In genomic region chr3:100068758-100069345, GRCh38 we compare ENCODE assay signal across 8 cellular contexts. TPM values are rescaled to one million over a fixed set of nuclear protein-coding genes. Genes with fewer than 3 reads are reported as not detected.
DNase-seq lines count a peak whose midpoint lies in the region; ATAC-seq and TF ChIP-seq lines count a peak whose summit lies in the region.

No MANE protein-coding gene starts in this region.

- H3K27ac ChIP-seq in ascending aorta (peak overlapping the region; percentile 87 to 92), hepatocyte (peak overlapping the region; percentile 5), skeletal muscle tissue (ENCODE audit: low read depth, low read length) (peak overlapping the region; percentile 59)

- peaks cover 46% of the 10 kb centered on the region for H3K4me1 Mint-ChIP-seq in T-helper 2 cell treated with Interferon-gamma antibody and Interleukin-4, amounts not matched to agents 5 μg/mL and 100 μg/mL, for 36 hours (ENCODE audit: low read depth)

- no peaks in the 10 kb centered on the region for H3K79me2 ChIP-seq in hepatocyte

- peak; percentile 81 for TF ChIP-seq CTCF in GM12873 (IDR thresholded peaks at IDR 0.05; ENCODE audit: insufficient read depth, low read depth, low read length, missing control alignments)
- peak; percentile 65 to 80 (median 78) for TF ChIP-seq CTCF in ascending aorta (IDR thresholded peaks at IDR 0.05)
- TF ChIP-seq CTCF in hepatocyte (IDR thresholded peaks at IDR 0.05; ENCODE audit: poor library complexity): peak; percentile 64

- WGBS in hepatocyte (ENCODE audit: low lambda C conversion rate, missing lambda C conversion rate): 41% methylated on average over 6 of the region's 6 CpGs

- H3K27me3 ChIP-seq in ascending aorta (no peaks in the 10 kb centered on the region), hepatocyte (no peaks in the 10 kb centered on the region), skeletal muscle tissue (ENCODE audit: control insufficient read depth in 3 of 3, insufficient read depth in 3 of 3, low read length in 3 of 3) (no peaks in the 10 kb centered on the region)

- H3K27ac Mint-ChIP-seq in T-helper 2 cell treated with Interferon-gamma antibody and Interleukin-4, amounts not matched to agents 5 μg/mL and 100 μg/mL, for 36 hours: peak overlapping the region; percentile 6

- no peak overlapping the region for H3K9ac ChIP-seq in skeletal muscle tissue (ENCODE audit: low read depth in 1 of 3, low read length in 3 of 3)

- H3K36me3 ChIP-seq in ascending aorta (no peaks in the 10 kb centered on the region), hepatocyte (replicated peaks; ENCODE audit: insufficient read depth, low read depth) (no peaks in the 10 kb centered on the region), skeletal muscle tissue (ENCODE audit: control insufficient read depth in 3 of 3, insufficient read depth in 3 of 3, low read length in 3 of 3) (peaks cover 0 to under 1% (median 0%) of the 10 kb centered on the region in 3 donors)

- no peaks in the 10 kb centered on the region for H3K9me3 ChIP-seq in ascending aorta
- no peaks in the 10 kb centered on the region for H3K9me3 ChIP-seq in hepatocyte (ENCODE audit: low read depth)
- no peaks in the 10 kb centered on the region for H3K9me3 ChIP-seq in skeletal muscle tissue (ENCODE audit: control insufficient read depth in 3 of 3, low read length in 3 of 3)

- intact Hi-C loops in ascending aorta (cut with DNase I): loop anchor here (1.0 to 10.0 kb wide), 3 partner anchors 90 to 224 kb away; no protein-coding TSS in a partner anchor

- H3K4me1 ChIP-seq in ascending aorta (peaks cover 3 to 22% of the 10 kb centered on the region in 2 donors), hepatocyte (ENCODE audit: insufficient read depth) (peaks cover 19% of the 10 kb centered on the region), skeletal muscle tissue (ENCODE audit: control insufficient read depth in 3 of 3, insufficient read depth in 3 of 3, low read length in 3 of 3) (peaks cover 10 to 37% (median 36%) of the 10 kb centered on the region in 3 donors)

- H3K4me3 ChIP-seq in ascending aorta (peak overlapping the region in 1 of 2 donors; percentile 25), hepatocyte (no peak overlapping the region), skeletal muscle tissue (ENCODE audit: low read length in 3 of 3) (no peak overlapping the region)

- peaks cover 17% of the 10 kb centered on the region for H3K36me3 Mint-ChIP-seq in T-helper 2 cell treated with Interferon-gamma antibody and Interleukin-4, amounts not matched to agents 5 μg/mL and 100 μg/mL, for 36 hours (ENCODE audit: low read depth)

- H3K4me2 ChIP-seq in hepatocyte: peak overlapping the region; percentile 47

- H3K9me3 Mint-ChIP-seq in T-helper 2 cell treated with Interferon-gamma antibody and Interleukin-4, amounts not matched to agents 5 μg/mL and 100 μg/mL, for 36 hours: no peaks in the 10 kb centered on the region

- peak; percentile 45 for DNase-seq in NCI-H1694 treated with DMSO at 0.1 percent for 48 hours (lab: John Stamatoyannopoulos, UW)
- DNase-seq in T-helper 2 cell treated with Interferon-gamma antibody and Interleukin-4, amounts not matched to agents 5 μg/mL and 100 μg/mL, for 36 hours (ENCODE audit: low spot score): peak; percentile 72
- DNase-seq in ascending aorta (ENCODE audit: low spot score in 2 of 2): peak; percentile 54 to 93
- DNase-seq in hepatocyte (ENCODE audit: low spot score): peak; percentile 76

- no peaks in the 10 kb centered on the region for H3K9me2 ChIP-seq in hepatocyte (replicated peaks; ENCODE audit: insufficient read depth)

- peak overlapping the region; percentile 13 for H3K4me3 Mint-ChIP-seq in T-helper 2 cell treated with Interferon-gamma antibody and Interleukin-4, amounts not matched to agents 5 μg/mL and 100 μg/mL, for 36 hours

- H3K27me3 Mint-ChIP-seq in T-helper 2 cell treated with Interferon-gamma antibody and Interleukin-4, amounts not matched to agents 5 μg/mL and 100 μg/mL, for 36 hours (ENCODE audit: low read depth): no peaks in the 10 kb centered on the region

- no peak overlapping the region for H2AFZ ChIP-seq in hepatocyte

- H4K20me1 ChIP-seq in hepatocyte (ENCODE audit: insufficient read depth, poor library complexity, severe bottlenecking): no peaks in the 10 kb centered on the region

- peak; percentile 72 for ATAC-seq in HG02642 (IDR thresholded peaks at IDR 0.05; ENCODE audit: poor library complexity, unreplicated experiment)
- no peak for ATAC-seq in GM21717 (IDR thresholded peaks at IDR 0.05; ENCODE audit: unreplicated experiment)

RNA-seq across cellular contexts. Expression of gene FILIP1L, which starts 45.4 kb away (rescaled TPM):
- total RNA-seq in ascending aorta (106 TPM), hepatocyte (48.2 and 54.9 TPM in 2 replicates), skeletal muscle tissue (29.2 TPM)
- 40.5 and 49.4 TPM in 2 replicates for polyA plus RNA-seq in hepatocyte

Comparison
In these comparisons a context has a peak if more than half of its experiments do, and no peak if none do; other contexts are left out.
1. H3K27ac ChIP-seq: peak in every context shown above with its lines; median percentile 90 in ascending aorta; 59 in skeletal muscle tissue; 5 in hepatocyte.